Comparison of ENCODE assay signal across 8 cellular contexts in the genomic region with DNA sequence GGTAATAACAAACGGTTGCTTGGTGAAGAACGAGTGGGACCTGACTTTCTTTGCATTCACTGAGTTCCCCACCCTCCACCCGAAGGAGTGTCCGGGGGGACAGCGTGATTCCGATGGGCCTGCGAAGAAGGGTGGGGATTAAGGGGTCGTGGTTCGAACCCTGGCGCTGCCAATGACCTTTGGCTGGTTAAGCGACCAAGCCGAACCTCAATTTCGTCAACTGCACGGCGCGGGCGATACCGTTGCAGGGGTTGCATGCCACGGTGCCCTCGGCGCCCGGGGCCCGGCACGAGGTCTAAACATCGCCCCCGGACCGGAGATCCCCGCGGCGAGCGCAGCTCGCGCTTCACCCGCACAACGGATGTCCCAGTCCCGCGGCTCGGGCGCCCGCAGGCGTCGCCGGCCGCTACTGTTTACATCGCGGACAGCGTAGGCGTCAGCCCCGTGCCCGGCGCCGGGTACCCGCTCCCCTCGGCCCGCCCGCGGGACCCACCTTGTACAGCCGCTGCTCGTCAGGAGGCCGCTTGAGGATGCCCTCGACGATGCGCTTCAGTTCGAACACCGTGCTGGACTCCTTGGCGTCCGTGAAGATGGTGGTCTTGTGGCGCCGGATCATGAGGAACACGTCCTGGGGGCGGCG.
DNase-seq lines count a peak whose midpoint lies in the region; ATAC-seq and TF ChIP-seq lines count a peak whose summit lies in the region.

No MANE protein-coding gene starts in this region.

- H3K4me3 ChIP-seq in DOHH2 (ENCODE audit: low read length) (peak overlapping the region; percentile 78), adipocyte (ENCODE audit: low read length) (peak overlapping the region; percentile 93), iPS-18c (ENCODE audit: insufficient read depth, low read depth, low read length) (peak overlapping the region; percentile 89)

- no peak for TF ChIP-seq EP300 in Ishikawa (IDR thresholded peaks at IDR 0.05; ENCODE audit: borderline replicate concordance)

- no peaks in the 10 kb centered on the region for H3K27me3 ChIP-seq in DOHH2 (ENCODE audit: control insufficient read depth, low read length)
- H3K27me3 ChIP-seq in adipocyte (replicated peaks; ENCODE audit: control insufficient read depth, insufficient read depth, low read length): no peaks in the 10 kb centered on the region

- ATAC-seq in GM21390 (IDR thresholded peaks at IDR 0.05; ENCODE audit: unreplicated experiment): peak; percentile 18

- peaks cover 22% of the 10 kb centered on the region for H3K4me1 ChIP-seq in DOHH2 (ENCODE audit: control insufficient read depth, low read length)
- H3K4me1 ChIP-seq in adipocyte (ENCODE audit: control insufficient read depth, insufficient read depth, low read length): peaks cover 33% of the 10 kb centered on the region

- peak overlapping the region; percentile 85 for H3K4me2 ChIP-seq in DOHH2 (ENCODE audit: low read length)

- peaks cover 26% of the 10 kb centered on the region for H3F3A ChIP-seq in DOHH2 (ENCODE audit: control insufficient read depth, insufficient read depth)

- TF ChIP-seq RAD21 in Ishikawa (IDR thresholded peaks at IDR 0.05; ENCODE audit: low read depth): no peak

- H3K9me3 ChIP-seq in DOHH2 (ENCODE audit: control insufficient read depth, insufficient read depth, low read length) (no peaks in the 10 kb centered on the region), adipocyte (ENCODE audit: control insufficient read depth, low read length) (no peaks in the 10 kb centered on the region), iPS-18c (ENCODE audit: control insufficient read depth, insufficient read depth, low read length) (no peaks in the 10 kb centered on the region)

- H3K27ac ChIP-seq in DOHH2 (ENCODE audit: low read depth, low read length): peak overlapping the region; percentile 29; the same call in 1 of the 2 replicates

- peak overlapping the region; percentile 88 for H3K9ac ChIP-seq in adipocyte (ENCODE audit: low read length)

- H3K36me3 ChIP-seq in DOHH2 (ENCODE audit: control insufficient read depth, low read length): peaks cover 64% of the 10 kb centered on the region
- H3K36me3 ChIP-seq in adipocyte (ENCODE audit: control insufficient read depth, insufficient read depth, low read length, severe bottlenecking): peaks cover 32% of the 10 kb centered on the region

- H3K9me2 ChIP-seq in DOHH2 (replicated peaks; ENCODE audit: control insufficient read depth, low read length): no peaks in the 10 kb centered on the region

- no peak for TF ChIP-seq CTCF in DOHH2 (IDR thresholded peaks at IDR 0.05; ENCODE audit: low read depth, low read length, poor library complexity, severe bottlenecking)

- H3K79me2 ChIP-seq in DOHH2 (ENCODE audit: control insufficient read depth, low read length): peaks cover 60% of the 10 kb centered on the region

- no peaks in the 10 kb centered on the region for H4K20me1 ChIP-seq in DOHH2 (ENCODE audit: control insufficient read depth, insufficient read depth, low read depth, low read length)

- peak; percentile 59 for DNase-seq in adipocyte (ENCODE audit: low read depth)
- DNase-seq in stimulated activated CD4-positive, alpha-beta T cell treated with anti-CD3 and anti-CD28 coated beads, Interleukin-15, amount 100 ng/mL, for 24 hours: peak; percentile 51
- no peak for DNase-seq in LoVo (ENCODE audit: low spot score)
- DNase-seq in NCI-H2196 (lab: John Stamatoyannopoulos, UW; ENCODE audit: unreplicated experiment): no peak

TF ChIP-seq in Ishikawa, 13 proteins besides CTCF, POLR2A, EP300 and RAD21:
- TF ChIP-seq MAX (IDR thresholded peaks at IDR 0.05): peak; percentile 1; the same call in 1 of the 2 replicates
- TF ChIP-seq, protein P1, sequence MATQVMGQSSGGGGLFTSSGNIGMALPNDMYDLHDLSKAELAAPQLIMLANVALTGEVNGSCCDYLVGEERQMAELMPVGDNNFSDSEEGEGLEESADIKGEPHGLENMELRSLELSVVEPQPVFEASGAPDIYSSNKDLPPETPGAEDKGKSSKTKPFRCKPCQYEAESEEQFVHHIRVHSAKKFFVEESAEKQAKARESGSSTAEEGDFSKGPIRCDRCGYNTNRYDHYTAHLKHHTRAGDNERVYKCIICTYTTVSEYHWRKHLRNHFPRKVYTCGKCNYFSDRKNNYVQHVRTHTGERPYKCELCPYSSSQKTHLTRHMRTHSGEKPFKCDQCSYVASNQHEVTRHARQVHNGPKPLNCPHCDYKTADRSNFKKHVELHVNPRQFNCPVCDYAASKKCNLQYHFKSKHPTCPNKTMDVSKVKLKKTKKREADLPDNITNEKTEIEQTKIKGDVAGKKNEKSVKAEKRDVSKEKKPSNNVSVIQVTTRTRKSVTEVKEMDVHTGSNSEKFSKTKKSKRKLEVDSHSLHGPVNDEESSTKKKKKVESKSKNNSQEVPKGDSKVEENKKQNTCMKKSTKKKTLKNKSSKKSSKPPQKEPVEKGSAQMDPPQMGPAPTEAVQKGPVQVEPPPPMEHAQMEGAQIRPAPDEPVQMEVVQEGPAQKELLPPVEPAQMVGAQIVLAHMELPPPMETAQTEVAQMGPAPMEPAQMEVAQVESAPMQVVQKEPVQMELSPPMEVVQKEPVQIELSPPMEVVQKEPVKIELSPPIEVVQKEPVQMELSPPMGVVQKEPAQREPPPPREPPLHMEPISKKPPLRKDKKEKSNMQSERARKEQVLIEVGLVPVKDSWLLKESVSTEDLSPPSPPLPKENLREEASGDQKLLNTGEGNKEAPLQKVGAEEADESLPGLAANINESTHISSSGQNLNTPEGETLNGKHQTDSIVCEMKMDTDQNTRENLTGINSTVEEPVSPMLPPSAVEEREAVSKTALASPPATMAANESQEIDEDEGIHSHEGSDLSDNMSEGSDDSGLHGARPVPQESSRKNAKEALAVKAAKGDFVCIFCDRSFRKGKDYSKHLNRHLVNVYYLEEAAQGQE (IDR thresholded peaks at IDR 0.05; ENCODE audit: low read depth): no peak
TF ChIP-seq in Ishikawa: peak in this region for 1.

Comparison
In these comparisons a context has a peak if more than half of its experiments do, and no peak if none do; other contexts are left out.
1. DNase-seq: peak in adipocyte (single experiment) and stimulated activated CD4-positive, alpha-beta T cell treated with anti-CD3 and anti-CD28 coated beads, Interleukin-15, amount 100 ng/mL, for 24 hours (single experiment); none in LoVo (single experiment) and NCI-H2196 (single experiment).
2. Peak in every context shown above with its lines, with median percentiles within 50 percentile points of each other: H3K4me3 ChIP-seq.